In the genomic region with DNA sequence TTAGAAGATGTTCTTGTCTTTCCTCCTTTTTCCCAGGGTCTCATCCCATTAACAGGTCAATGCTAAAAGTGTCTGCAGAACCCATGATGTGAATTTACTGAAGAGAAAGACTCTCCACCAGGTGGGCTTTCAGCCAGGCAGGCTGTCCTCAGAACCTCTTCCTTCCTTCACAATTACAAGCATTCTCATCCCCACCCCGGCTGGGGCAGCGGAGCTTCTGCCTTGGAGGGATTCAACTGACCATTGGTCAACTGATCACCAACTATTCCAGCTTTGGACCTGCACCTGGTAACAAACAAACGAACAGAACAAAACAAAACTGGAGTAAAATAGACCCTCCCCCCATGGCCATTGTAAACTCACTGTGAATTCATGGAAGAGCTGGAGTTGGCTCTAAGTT, we compare ENCODE assay signal across 30 cellular contexts. TPM values are rescaled to one million over a fixed set of nuclear protein-coding genes. Genes with fewer than 3 reads are reported as not detected.
A peak's percentile ranks its signal among the peaks of the same experiment; 100 is the strongest.
DNase-seq lines count a peak whose midpoint lies in the region; ATAC-seq, FAIRE-seq and TF ChIP-seq lines count a peak whose summit lies in the region.
"Had no signal": no experiment of that assay in that cellular context is flagged by ENCODE, and none has a peak within 500 bp of the region (broad histone marks: within the 10 kb centered on the region; RNA-seq: fewer than 3 reads in every experiment).

No MANE protein-coding gene starts in this region.

- TF ChIP-seq CTCF in HepG2 (CRISPR knock-in tag; IDR thresholded peaks at IDR 0.05) (no peak), right lobe of liver (IDR thresholded peaks at IDR 0.05) (no peak), colonic mucosa (IDR thresholded peaks at IDR 0.05) (no peak)

- peaks cover 68% of the 10 kb centered on the region for H3K4me1 Mint-ChIP-seq in dendritic cell treated with granulocyte-macrophage colony-stimulating factor and Interleukin-4, amounts not matched to agents 40 ng/mL and 50 ng/mL, for 4 days (ENCODE audit: low read depth)

- H3K27ac ChIP-seq in HepG2 (ENCODE audit: extremely low read length, insufficient read depth, low read length) (no peak overlapping the region), right lobe of liver (no peak overlapping the region), colonic mucosa (no peak overlapping the region)
- H3K27ac ChIP-seq: BLaER1 had no signal

- H3K27ac Mint-ChIP-seq in dendritic cell treated with granulocyte-macrophage colony-stimulating factor and Interleukin-4, amounts not matched to agents 40 ng/mL and 50 ng/mL, for 4 days: peak overlapping the region; percentile 43
- H3K27ac Mint-ChIP-seq: CD14-positive monocyte; CD4-positive, alpha-beta memory T cell; CD4-positive, CD25-positive, alpha-beta regulatory T cell; CD8-positive, alpha-beta memory T cell had no signal

- no peak overlapping the region for H3K4me3 Mint-ChIP-seq in dendritic cell treated with granulocyte-macrophage colony-stimulating factor and Interleukin-4, amounts not matched to agents 40 ng/mL and 50 ng/mL, for 4 days
- H3K4me3 Mint-ChIP-seq: CD14-positive monocyte; CD4-positive, alpha-beta memory T cell; CD4-positive, CD25-positive, alpha-beta regulatory T cell; CD8-positive, alpha-beta memory T cell had no signal

- no peak for FAIRE-seq in HepG2 (lab: Jason Lieb, UNC)
- FAIRE-seq: A204.1, GM12878, GM18507 had no signal

- in situ Hi-C loops in HepG2 (cut with HindIII; ENCODE audit: extremely low pct_ligation_motif_present, low pct_unique_long_range_greater_than_20kb): no loop called here

- BruUV-seq in HepG2 (replicated peaks; lab: Mats Ljungman, UMichigan): no TSS peak

- H3K4me1 ChIP-seq in HepG2 (ENCODE audit: insufficient read depth, low read length) (peaks cover 14% of the 10 kb centered on the region), right lobe of liver (no peaks in the 10 kb centered on the region), colonic mucosa (no peaks in the 10 kb centered on the region)
- H3K4me1 ChIP-seq: BE2C had no signal

- ATAC-seq in HepG2 (no peak), right lobe of liver (no peak), HG03045 (IDR thresholded peaks at IDR 0.05; ENCODE audit: unreplicated experiment) (no peak)

- no peaks in the 10 kb centered on the region for H3K79me2 ChIP-seq in HepG2 (ENCODE audit: insufficient read depth, low read length)

- H3K36me3 Mint-ChIP-seq in dendritic cell treated with granulocyte-macrophage colony-stimulating factor and Interleukin-4, amounts not matched to agents 40 ng/mL and 50 ng/mL, for 4 days (ENCODE audit: low read depth): peaks cover 76% of the 10 kb centered on the region
- H3K36me3 Mint-ChIP-seq: CD14-positive monocyte; CD4-positive, alpha-beta memory T cell; CD4-positive, CD25-positive, alpha-beta regulatory T cell; CD8-positive, alpha-beta memory T cell had no signal

- no peak for DNase-seq in HepG2 (ENCODE audit: low spot score)
- DNase-seq in right lobe of liver: no peak
- DNase-seq in islet precursor cell: peak; percentile 35
- DNase-seq in NCI-H446 treated with DMSO at 0.1 percent for 48 hours (lab: John Stamatoyannopoulos, UW): no peak
- DNase-seq in colonic mucosa: no peak
- DNase-seq: 8988T; ACHN; BE2C; C1 segment of cervical spinal cord; CD4-positive, alpha-beta memory T cell; CD4-positive, CD25-positive, alpha-beta regulatory T cell; CD8-positive, alpha-beta memory T cell; COR-L47; DMS 273 treated with DMSO at 0.1 percent for 48 hours; DMS153; DMS79; DND-41; EL; GDM1 had no signal

- H2AFZ ChIP-seq in HepG2 (ENCODE audit: low read length): no peak overlapping the region

- POLR2A ChIA-PET in HepG2 (lab: Yijun Ruan, JAX): no interaction called here

- H3K9me3 Mint-ChIP-seq in dendritic cell treated with granulocyte-macrophage colony-stimulating factor and Interleukin-4, amounts not matched to agents 40 ng/mL and 50 ng/mL, for 4 days: no peaks in the 10 kb centered on the region
- H3K9me3 Mint-ChIP-seq: CD14-positive monocyte; CD4-positive, alpha-beta memory T cell; CD8-positive, alpha-beta memory T cell had no signal

- CTCF ChIA-PET in HepG2 (lab: Yijun Ruan, JAX; ENCODE audit: low intra/inter-chr PET ratio, low total read pairs): no interaction called here

- TF ChIP-seq RAD21 in HepG2 (CRISPR knock-in tag; IDR thresholded peaks at IDR 0.05): no peak

- no peaks in the 10 kb centered on the region for H4K20me1 ChIP-seq in HepG2 (ENCODE audit: insufficient read depth, low read length)
- H4K20me1 ChIP-seq: BLaER1 had no signal

- no peaks in the 10 kb centered on the region for H3K9me3 ChIP-seq in HepG2 (ENCODE audit: low read length)
- no peaks in the 10 kb centered on the region for H3K9me3 ChIP-seq in right lobe of liver
- H3K9me3 ChIP-seq in colonic mucosa: no peaks in the 10 kb centered on the region
- H3K9me3 ChIP-seq: BE2C, BLaER1 had no signal

- intact Hi-C loops in HepG2 (cut with micrococcal nuclease; ENCODE audit: unreplicated experiment) (loop anchor here (5.0 kb wide), 1 partner anchor 51 kb away; a partner anchor contains a TSS), right lobe of liver (cut with DNase I) (loop anchor here (5.0 to 10.0 kb wide), 2 partner anchors 329 to 332 kb away; no protein-coding TSS in a partner anchor), colonic mucosa (cut with DNase I) (loop anchor here (10.0 kb wide), 1 partner anchor 542 kb away; no protein-coding TSS in a partner anchor)
- intact Hi-C loops in dendritic cell treated with granulocyte-macrophage colony-stimulating factor and Interleukin-4, amounts not matched to agents 40 ng/mL and 50 ng/mL, for 4 days (cut with micrococcal nuclease): no loop called here

- H3K9ac ChIP-seq in HepG2 (ENCODE audit: insufficient read depth, low read depth, low read length) (no peak overlapping the region), colonic mucosa (ENCODE audit: low read depth in 2 of 2, low read length in 2 of 2) (no peak overlapping the region)
- H3K9ac ChIP-seq: BLaER1 had no signal

- WGBS in HepG2 (ENCODE audit: low lambda C conversion rate): 53% methylated on average over 3 of the region's 3 CpGs
- 61% methylated on average over 3 of the region's 3 CpGs for WGBS in right lobe of liver (ENCODE audit: insufficient coverage, low coverage, low lambda C conversion rate, missing lambda C conversion rate)

- peaks cover 53% of the 10 kb centered on the region for H3K27me3 Mint-ChIP-seq in dendritic cell treated with granulocyte-macrophage colony-stimulating factor and Interleukin-4, amounts not matched to agents 40 ng/mL and 50 ng/mL, for 4 days

- no peaks in the 10 kb centered on the region for H3K36me3 ChIP-seq in HepG2 (replicated peaks in 1 of 2; ENCODE audit: control insufficient read depth in 1 of 2, insufficient read depth in 2 of 2, low read length in 2 of 2)
- H3K36me3 ChIP-seq in right lobe of liver: no peaks in the 10 kb centered on the region
- H3K36me3 ChIP-seq in colonic mucosa: no peaks in the 10 kb centered on the region
- H3K36me3 ChIP-seq: BE2C, BLaER1 had no signal

- H3K27me3 ChIP-seq in HepG2 (ENCODE audit: control insufficient read depth in 1 of 2, insufficient read depth in 2 of 2, low read length in 2 of 2) (0 out of 5 replicates have a peak, but pooled peaks cover 0 to 2% of the 10 kb centered on the region in 2 experiments), right lobe of liver (no peaks in the 10 kb centered on the region), colonic mucosa (no peaks in the 10 kb centered on the region)
- H3K27me3 ChIP-seq: BLaER1 had no signal

- TF ChIP-seq POLR2A in HepG2 (IDR thresholded peaks at IDR 0.05; ENCODE audit: insufficient read depth in 1 of 2, low read depth in 2 of 2, low read length in 2 of 2): no peak
- no peak for TF ChIP-seq POLR2A in right lobe of liver (IDR thresholded peaks at IDR 0.05)

- TF ChIP-seq EP300 in HepG2 (IDR thresholded peaks at IDR 0.05; ENCODE audit: low read depth in 2 of 2, low read length in 2 of 2): no peak
- no peak for TF ChIP-seq EP300 in HepG2 (CRISPR knock-in tag; IDR thresholded peaks at IDR 0.05; ENCODE audit: borderline replicate concordance)

- H3K4me3 ChIP-seq in HepG2 (replicated peaks in 1 of 3; ENCODE audit: insufficient read depth in 1 of 3, low read depth in 2 of 3, low read length in 3 of 3): no peak overlapping the region
- no peak overlapping the region for H3K4me3 ChIP-seq in right lobe of liver
- no peak overlapping the region for H3K4me3 ChIP-seq in colonic mucosa
- H3K4me3 ChIP-seq: BLaER1, GM12878 had no signal

- 0 out of 2 replicates have a peak overlapping the region, but pooled peaks have one; percentile 20 for H3K4me2 ChIP-seq in HepG2 (ENCODE audit: low read depth, low read length)
- H3K4me2 ChIP-seq: BLaER1 had no signal

RNA-seq across cellular contexts. Expression of a gene that starts 12.6 kb away (rescaled TPM):
- not detected in 2 replicates for total RNA-seq in HepG2 (2016; rRNA removed; fragmentation: Illumina TruSeq; extraction: Trizol)
- not detected in 2 replicates for total RNA-seq in HepG2 (2016; cell fraction: cytosol; rRNA removed; fragmentation: Illumina TruSeq; extraction: Trizol; ENCODE audit: low read depth)
- not detected in 2 replicates for total RNA-seq in HepG2 (2016; cell fraction: insoluble cytoplasmic fraction; rRNA removed; fragmentation: Illumina TruSeq; extraction: Trizol)
- not detected in 2 replicates for total RNA-seq in HepG2 (2016; cell fraction: membrane; rRNA removed; fragmentation: Illumina TruSeq; extraction: Trizol)
- not detected in 2 replicates for total RNA-seq in HepG2 (2016; cell fraction: nucleus; rRNA removed; fragmentation: Illumina TruSeq; extraction: Trizol)
- not detected in 2 replicates for polyA plus RNA-seq in HepG2 (2011; rRNA removed)
- polyA plus RNA-seq in HepG2 (2011; cell fraction: cytosol; rRNA removed): not detected in 2 replicates
- polyA plus RNA-seq in HepG2 (2011; cell fraction: nucleus; rRNA removed): not detected in 2 replicates
- polyA plus RNA-seq in HepG2 (2012): not detected in 2 replicates
- polyA plus RNA-seq in HepG2 (2016; cell fraction: cytosol; fragmentation: Illumina TruSeq; extraction: Trizol; ENCODE audit: low read depth): not detected in 2 replicates
- polyA plus RNA-seq in HepG2 (2016; cell fraction: insoluble cytoplasmic fraction; fragmentation: Illumina TruSeq; extraction: Trizol; ENCODE audit: low read depth): not detected in 2 replicates
- not detected in 2 replicates for polyA plus RNA-seq in HepG2 (2016; cell fraction: membrane; fragmentation: Illumina TruSeq; extraction: Trizol; ENCODE audit: low read depth)
- not detected in 2 replicates for polyA plus RNA-seq in HepG2 (2016; cell fraction: nucleus; fragmentation: Illumina TruSeq; extraction: Trizol; ENCODE audit: insufficient read depth, low read depth)
- not detected in 2 replicates for polyA minus RNA-seq in HepG2 (2011; rRNA and poly(A)+ RNA removed; ENCODE audit: low replicate concordance)
- not detected in 2 replicates for polyA minus RNA-seq in HepG2 (2011; cell fraction: cytosol; rRNA and poly(A)+ RNA removed)
- polyA minus RNA-seq in HepG2 (2011; cell fraction: nucleus; rRNA and poly(A)+ RNA removed): not detected in 2 replicates
- total RNA-seq in right lobe of liver: not detected
- not detected for total RNA-seq in colonic mucosa
- total RNA-seq: A673; CD4-positive, alpha-beta memory T cell; CD4-positive, CD25-positive, alpha-beta regulatory T cell; Daoy; G401; GM12878 had no signal
- polyA plus RNA-seq: AG04450; CD14-positive monocyte; CD4-positive, alpha-beta memory T cell; CD4-positive, CD25-positive, alpha-beta regulatory T cell; CD8-positive, alpha-beta memory T cell; GM12878 had no signal

RNA-seq across cellular contexts. Expression of a gene that starts 48.6 kb away (rescaled TPM):
- total RNA-seq in HepG2 (2016; rRNA removed; fragmentation: Illumina TruSeq; extraction: Trizol): 4.0 and 4.5 TPM in 2 replicates
- 4.8 and 5.1 TPM in 2 replicates for total RNA-seq in HepG2 (2016; cell fraction: cytosol; rRNA removed; fragmentation: Illumina TruSeq; extraction: Trizol; ENCODE audit: low read depth)
- 3.2 and 3.4 TPM in 2 replicates for total RNA-seq in HepG2 (2016; cell fraction: insoluble cytoplasmic fraction; rRNA removed; fragmentation: Illumina TruSeq; extraction: Trizol)
- 4.2 and 8.0 TPM in 2 replicates for total RNA-seq in HepG2 (2016; cell fraction: membrane; rRNA removed; fragmentation: Illumina TruSeq; extraction: Trizol)
- total RNA-seq in HepG2 (2016; cell fraction: nucleus; rRNA removed; fragmentation: Illumina TruSeq; extraction: Trizol): 3.0 and 5.5 TPM in 2 replicates
- polyA plus RNA-seq in HepG2 (2011; rRNA removed): 0.17 and 1.0 TPM in 2 replicates
- polyA plus RNA-seq in HepG2 (2011; cell fraction: cytosol; rRNA removed): 0.38 and 0.40 TPM in 2 replicates
- 0.61 and 0.68 TPM in 2 replicates for polyA plus RNA-seq in HepG2 (2011; cell fraction: nucleus; rRNA removed)
- 0.24 TPM in 1 of 2 replicates, not detected in the other for polyA plus RNA-seq in HepG2 (2012)
- polyA plus RNA-seq in HepG2 (2016; cell fraction: cytosol; fragmentation: Illumina TruSeq; extraction: Trizol; ENCODE audit: low read depth): 5.0 and 6.4 TPM in 2 replicates
- 1.7 and 3.6 TPM in 2 replicates for polyA plus RNA-seq in HepG2 (2016; cell fraction: insoluble cytoplasmic fraction; fragmentation: Illumina TruSeq; extraction: Trizol; ENCODE audit: low read depth)
- 4.6 and 5.5 TPM in 2 replicates for polyA plus RNA-seq in HepG2 (2016; cell fraction: membrane; fragmentation: Illumina TruSeq; extraction: Trizol; ENCODE audit: low read depth)
- 5.6 and 5.9 TPM in 2 replicates for polyA plus RNA-seq in HepG2 (2016; cell fraction: nucleus; fragmentation: Illumina TruSeq; extraction: Trizol; ENCODE audit: insufficient read depth, low read depth)
- 0.50 TPM in 1 of 2 replicates, not detected in the other for polyA minus RNA-seq in HepG2 (2011; rRNA and poly(A)+ RNA removed; ENCODE audit: low replicate concordance)
- polyA minus RNA-seq in HepG2 (2011; cell fraction: cytosol; rRNA and poly(A)+ RNA removed): not detected in 2 replicates
- 0.26 and 0.62 TPM in 2 replicates for polyA minus RNA-seq in HepG2 (2011; cell fraction: nucleus; rRNA and poly(A)+ RNA removed)
- total RNA-seq in right lobe of liver: 1 to 10 TPM in 1 of 6 experiments, under 1 TPM in 4, not detected in 1; 0.39 to 5.3 (median 0.80) TPM
- 1 to 10 TPM; 4.1 to 6.0 TPM for total RNA-seq in colonic mucosa
- total RNA-seq: A673; CD4-positive, alpha-beta memory T cell; CD4-positive, CD25-positive, alpha-beta regulatory T cell; CD8-positive, alpha-beta memory T cell; Daoy; G401 had no signal
- polyA plus RNA-seq: AG04450; CD14-positive monocyte; CD4-positive, alpha-beta memory T cell; CD4-positive, CD25-positive, alpha-beta regulatory T cell; CD8-positive, alpha-beta memory T cell; GM12878 had no signal
